19 cellular contexts compared by ENCODE assay signal in genomic region chr17:16920628-16921020, GRCh38. TPM values are rescaled to one million over a fixed set of nuclear protein-coding genes. Genes with fewer than 3 reads are reported as not detected.
DNase-seq lines count a peak whose midpoint lies in the region; ATAC-seq, FAIRE-seq and TF ChIP-seq lines count a peak whose summit lies in the region.
"Had no signal": no experiment of that assay in that cellular context is flagged by ENCODE, and none has a peak within 500 bp of the region (broad histone marks: within the 10 kb centered on the region; RNA-seq: fewer than 3 reads in every experiment).

No MANE protein-coding gene starts in this region.

- no peak overlapping the region for H2BK120ac ChIP-seq in H1 (replicated peaks; ENCODE audit: low read depth, low read length)
- H2BK120ac ChIP-seq in neuronal stem cell (ENCODE audit: low read depth, low read length): no peak overlapping the region

- peak overlapping the region; percentile 21; the same call in 1 of the 2 replicates for H4K8ac ChIP-seq in H1 (ENCODE audit: extremely low read depth, insufficient read depth, low read length)
- H4K8ac ChIP-seq in neuronal stem cell (ENCODE audit: low read depth, low read length): no peak overlapping the region

- no peak for FAIRE-seq in H1 (lab: Jason Lieb, UNC)
- FAIRE-seq: A549, GM18507 had no signal

- H3K14ac ChIP-seq in H1 (ENCODE audit: insufficient read length): no peak overlapping the region
- peak overlapping the region; percentile 66 for H3K14ac ChIP-seq in neuronal stem cell (ENCODE audit: low read length)

- no peaks in the 10 kb centered on the region for H4K20me1 ChIP-seq in H1 (replicated peaks in 1 of 2; ENCODE audit: control insufficient read depth in 1 of 2, insufficient read depth in 2 of 2, low read length in 2 of 2)

- TF ChIP-seq POLR2A in H1 (IDR thresholded peaks at IDR 0.05; ENCODE audit: control extremely low read depth in 1 of 2, low read depth in 2 of 2, low read length in 2 of 2): no peak
- no peak for TF ChIP-seq POLR2A in tibial nerve (IDR thresholded peaks at IDR 0.05)

- in situ Hi-C loops in G401 (cut with HindIII; ENCODE audit: low sequenced_read_pairs): no loop called here

- no peaks in the 10 kb centered on the region for H3K23me2 ChIP-seq in H1 (ENCODE audit: low read depth, low read length)

- no peak overlapping the region for H3K4me3 ChIP-seq in H1 (ENCODE audit: extremely low read depth in 1 of 4, insufficient read depth in 2 of 4, low read depth in 3 of 4, low read length in 4 of 4)
- no peak overlapping the region for H3K4me3 ChIP-seq in neuronal stem cell (ENCODE audit: low read length in 2 of 2)
- no peak overlapping the region for H3K4me3 ChIP-seq in upper lobe of right lung
- no peak overlapping the region for H3K4me3 ChIP-seq in tibial nerve
- H3K4me3 ChIP-seq: A549, HAP-1, MG63, PC-9 had no signal

- H3K9ac ChIP-seq in H1 (replicated peaks in 1 of 4; ENCODE audit: extremely low read depth in 1 of 4, low read depth in 3 of 4, low read length in 3 of 4) (no peak overlapping the region; a peak in 1 of 7 replicates), neuronal stem cell (ENCODE audit: low read depth, low read length, poor library complexity) (no peak overlapping the region)

- H3K36me3 ChIP-seq in H1 (ENCODE audit: control insufficient read depth in 2 of 4, insufficient read depth in 4 of 4, low read length in 3 of 4): no peaks in the 10 kb centered on the region
- H3K36me3 ChIP-seq in neuronal stem cell (replicated peaks in 1 of 2; ENCODE audit: control insufficient read depth in 2 of 2, insufficient read depth in 2 of 2, low read length in 2 of 2): no peaks in the 10 kb centered on the region
- no peaks in the 10 kb centered on the region for H3K36me3 ChIP-seq in upper lobe of right lung
- no peaks in the 10 kb centered on the region for H3K36me3 ChIP-seq in tibial nerve
- H3K36me3 ChIP-seq: HAP-1, MG63 had no signal

- no peak overlapping the region for H3K4ac ChIP-seq in H1 (replicated peaks; ENCODE audit: insufficient read length, low read depth, low read length)
- H3K4ac ChIP-seq in neuronal stem cell (ENCODE audit: low read length): no peak overlapping the region

- no peaks in the 10 kb centered on the region for H3K27me3 ChIP-seq in H1 (replicated peaks in 1 of 4; ENCODE audit: control insufficient read depth in 3 of 4, extremely low read depth in 1 of 4, insufficient read depth in 3 of 4, low read length in 3 of 4)
- no peaks in the 10 kb centered on the region for H3K27me3 ChIP-seq in neuronal stem cell (ENCODE audit: control insufficient read depth in 3 of 3, insufficient read depth in 3 of 3, low read depth in 1 of 3, low read length in 3 of 3)
- H3K27me3 ChIP-seq in upper lobe of right lung: no peaks in the 10 kb centered on the region
- H3K27me3 ChIP-seq in tibial nerve: no peaks in the 10 kb centered on the region
- H3K27me3 ChIP-seq: MG63 had no signal

- H3K9me3 ChIP-seq in H1 (ENCODE audit: insufficient read depth in 2 of 2, low read depth in 1 of 2, low read length in 1 of 2) (no peaks in the 10 kb centered on the region), neuronal stem cell (replicated peaks in 1 of 2; ENCODE audit: control insufficient read depth in 2 of 2, insufficient read depth in 1 of 2, low read depth in 1 of 2, low read length in 2 of 2) (no peaks in the 10 kb centered on the region), upper lobe of right lung (no peaks in the 10 kb centered on the region), tibial nerve (no peaks in the 10 kb centered on the region)
- H3K9me3 ChIP-seq: A549, Caco-2, HAP-1, MG63 had no signal

- no peak for TF ChIP-seq RAD21 in H1 (IDR thresholded peaks at IDR 0.05 in 1 of 2, conservative IDR thresholded peaks at IDR 0.05 in 1 of 2; ENCODE audit: low read depth in 2 of 2, low read length in 2 of 2)

- peaks cover 0 to 4% (median 0%) of the 10 kb centered on the region in 4 experiments; a peak in 1 of 7 replicates for H3K4me1 ChIP-seq in H1 (replicated peaks in 1 of 4; ENCODE audit: control insufficient read depth in 3 of 4, insufficient read depth in 4 of 4, low read length in 3 of 4)
- H3K4me1 ChIP-seq in neuronal stem cell (ENCODE audit: control insufficient read depth in 2 of 2, insufficient read depth in 1 of 2, low read depth in 1 of 2, low read length in 2 of 2): no peaks in the 10 kb centered on the region
- no peaks in the 10 kb centered on the region for H3K4me1 ChIP-seq in upper lobe of right lung
- no peaks in the 10 kb centered on the region for H3K4me1 ChIP-seq in tibial nerve
- H3K4me1 ChIP-seq: A549, Caco-2, HAP-1 had no signal

- CTCF ChIA-PET in H1 (lab: Charles Lee; ENCODE audit: partially characterized antibody): interaction anchor here (0.8 to 4.1 kb wide), 8 partner anchors 9 to 92 kb away, joined by 3 to 19 read pairs (median 4); no protein-coding TSS in a partner anchor

- peak overlapping the region; percentile 88; the same call in 1 of the 2 replicates for H2BK15ac ChIP-seq in H1 (ENCODE audit: low read length)
- H2BK15ac ChIP-seq in neuronal stem cell (ENCODE audit: low read length): no peak overlapping the region

- H2BK12ac ChIP-seq in H1 (ENCODE audit: low read depth, low read length): no peak overlapping the region
- H2BK12ac ChIP-seq in neuronal stem cell (ENCODE audit: low read length): no peak overlapping the region

- H3K27ac ChIP-seq in H1 (ENCODE audit: low read depth, low read length) (no peak overlapping the region), neuronal stem cell (replicated peaks; ENCODE audit: low read length) (no peak overlapping the region), upper lobe of right lung (no peak overlapping the region), tibial nerve (no peak overlapping the region)
- H3K27ac ChIP-seq: A549, C4-2B, PC-9 had no signal

- no peak for TF ChIP-seq EP300 in H1 (IDR thresholded peaks at IDR 0.05; ENCODE audit: borderline replicate concordance in 1 of 2, low read depth in 2 of 2, low read length in 2 of 2)
- TF ChIP-seq EP300 in tibial nerve (IDR thresholded peaks at IDR 0.05): no peak

- H3K79me2 ChIP-seq in H1 (ENCODE audit: control insufficient read depth in 1 of 2, insufficient read depth in 2 of 2, low read length in 2 of 2): no peaks in the 10 kb centered on the region

- no peak overlapping the region for H3K18ac ChIP-seq in H1 (ENCODE audit: extremely low read depth, low read length)
- H3K18ac ChIP-seq in neuronal stem cell (ENCODE audit: low read length): peak overlapping the region; percentile 42

- POLR2A ChIA-PET in H1 (lab: Charles Lee; ENCODE audit: partially characterized antibody): interaction anchor here (1.0 kb wide), 1 partner anchor 117 kb away, joined by 3 read pairs; no protein-coding TSS in a partner anchor

- no peak overlapping the region for H3K4me2 ChIP-seq in H1 (ENCODE audit: insufficient read depth in 1 of 2, low read depth in 2 of 2, low read length in 2 of 2)
- no peak overlapping the region for H3K4me2 ChIP-seq in neuronal stem cell (ENCODE audit: insufficient read depth, low read length, poor library complexity, severe bottlenecking)
- H3K4me2 ChIP-seq: A549, PC-9 had no signal

- TF ChIP-seq CTCF in H1 (IDR thresholded peaks at IDR 0.05; ENCODE audit: control extremely low read depth in 1 of 3, insufficient read depth in 1 of 3, low read depth in 1 of 3, low read length in 3 of 3): no peak
- no peak for TF ChIP-seq CTCF in upper lobe of right lung (IDR thresholded peaks at IDR 0.05)
- no peak for TF ChIP-seq CTCF in tibial nerve (IDR thresholded peaks at IDR 0.05)

- H3K23ac ChIP-seq in H1 (ENCODE audit: insufficient read length) (no peak overlapping the region), neuronal stem cell (ENCODE audit: low read depth, low read length, poor library complexity) (no peak overlapping the region)

- ATAC-seq in upper lobe of right lung (no peak), HG03159 (IDR thresholded peaks at IDR 0.05; ENCODE audit: unreplicated experiment) (no peak)

- 91% methylated on average over 8 of the region's 8 CpGs; no CpG with 5 or more reads in 1 of the 2 experiments for WGBS in H1 (ENCODE audit: extremely low coverage in 1 of 2, insufficient coverage in 1 of 2, insufficient read length in 1 of 2, insufficient replicate concordance in 2 of 2, low coverage in 1 of 2, low lambda C conversion rate in 2 of 2, missing lambda C conversion rate in 1 of 2), 2 experiments
- WGBS in neuronal stem cell (ENCODE audit: extremely low coverage in 2 of 2, insufficient read length in 2 of 2, insufficient replicate concordance in 1 of 2), 2 donors: no CpG with 5 or more reads among the region's 8 CpGs
- 89 to 98% methylated on average over 7 to 8 of the region's 8 CpGs for WGBS in tibial nerve, 2 donors

- peak overlapping the region; percentile 34; the same call in 1 of the 2 replicates for H2AFZ ChIP-seq in H1 (ENCODE audit: low read length)
- H2AFZ ChIP-seq in neuronal stem cell (ENCODE audit: low read length): no peak overlapping the region
- H2AFZ ChIP-seq: PC-9 had no signal

- H2BK5ac ChIP-seq in H1 (ENCODE audit: low read depth, low read length) (no peak overlapping the region), neuronal stem cell (ENCODE audit: low read length) (no peak overlapping the region)

- no peak overlapping the region for H3K56ac ChIP-seq in H1 (replicated peaks; ENCODE audit: insufficient read length, low read depth, low read length)

- H2AK5ac ChIP-seq in H1 (ENCODE audit: low read depth, low read length) (0 out of 2 replicates have a peak overlapping the region, but pooled peaks have one; percentile 65), neuronal stem cell (ENCODE audit: low read depth, low read length) (no peak overlapping the region)

- DNase-seq in activated effector memory CD4-positive, alpha-beta T cell treated with anti-CD3 and anti-CD28 coated beads, Interleukin-2, amount 50 U/mL, for 16 hours: peak; percentile 53
- DNase-seq in activated effector memory CD4-positive, alpha-beta T cell treated with Interleukin-2 at 50 U/mL for 16 hours: no peak
- DNase-seq in H1 (ENCODE audit: low read depth in 1 of 2, low spot score in 2 of 2) (no peak), neuronal stem cell (ENCODE audit: low spot score) (no peak), upper lobe of right lung (peak; percentile 42), tibial nerve (ENCODE audit: low spot score in 2 of 2) (no peak), G401 (ENCODE audit: low spot score) (no peak)
- DNase-seq: Caco-2, MG63, NCI-H1105, NCI-H1694 treated with DMSO at 0.1 percent for 48 hours, NCI-H446 treated with DMSO at 0.1 percent for 48 hours, NCI-H748 treated with DMSO at 0.1 percent for 48 hours, PC-9 had no signal

- no peak overlapping the region for H4K5ac ChIP-seq in H1 (ENCODE audit: insufficient read length, low read depth, low read length)

- intact Hi-C loops in upper lobe of right lung (cut with DNase I): no loop called here

- H4K91ac ChIP-seq in H1 (replicated peaks; ENCODE audit: insufficient read length, low read length) (no peak overlapping the region), neuronal stem cell (ENCODE audit: low read depth, low read length, poor library complexity) (no peak overlapping the region)

- no peak overlapping the region for H2BK20ac ChIP-seq in H1 (ENCODE audit: low read length)

- H3K79me1 ChIP-seq in H1 (ENCODE audit: low read depth, low read length) (no peaks in the 10 kb centered on the region), neuronal stem cell (ENCODE audit: low read depth, low read length) (no peaks in the 10 kb centered on the region)

RNA-seq across cellular contexts. Expression of gene TNFRSF13B, which starts 51.3 kb away (rescaled TPM):
- total RNA-seq in H1 (2021; fragmentation: NEBNext Ultra II Directional; extraction: Animal tissue kit (Norgen Biotek cat#: 25700)): not detected in 2 replicates
- not detected in 2 replicates for polyA plus RNA-seq in H1 (2011; rRNA removed)
- polyA plus RNA-seq in H1 (2011; cell fraction: cytosol; rRNA removed): not detected
- polyA plus RNA-seq in H1 (2011; cell fraction: nucleus; rRNA removed): 0.10 TPM
- polyA plus RNA-seq in H1 (2012, experiment 1 of 2): not detected in 4 replicates
- polyA plus RNA-seq in H1 (2012, experiment 2 of 2): not detected
- not detected for polyA plus RNA-seq in H1 (2013, experiment 1 of 2)
- polyA plus RNA-seq in H1 (2013, experiment 2 of 2): not detected
- polyA minus RNA-seq in H1 (2011; rRNA and poly(A)+ RNA removed): not detected in 2 replicates
- not detected for polyA minus RNA-seq in H1 (2011; cell fraction: cytosol; rRNA and poly(A)+ RNA removed)
- polyA minus RNA-seq in H1 (2011; cell fraction: nucleus; rRNA and poly(A)+ RNA removed): 0.30 TPM
- polyA plus RNA-seq in neuronal stem cell (2013, experiment 1 of 2): not detected
- not detected for polyA plus RNA-seq in neuronal stem cell (2013, experiment 2 of 2)
- total RNA-seq in upper lobe of right lung (not detected), tibial nerve (not detected)
- total RNA-seq in G401 (2014; rRNA removed; shearing (Covaris generic)): not detected in 2 replicates
- total RNA-seq: Caco-2, PC-9 had no signal
- polyA plus RNA-seq: A549 had no signal

Comparison
In these comparisons a context has a peak if more than half of its experiments do, and no peak if none do; other contexts are left out.
1. DNase-seq: peak in activated effector memory CD4-positive, alpha-beta T cell treated with anti-CD3 and anti-CD28 coated beads, Interleukin-2, amount 50 U/mL, for 16 hours (single experiment) and upper lobe of right lung (single experiment); none in activated effector memory CD4-positive, alpha-beta T cell treated with Interleukin-2 at 50 U/mL for 16 hours (single experiment), H1 (0 of 2), neuronal stem cell (single experiment), tibial nerve (0 of 2) and G401 (single experiment).